Comparison of ENCODE assay signal across 8 cellular contexts in genomic region chr9:128723866-128724743, GRCh38. TPM values are rescaled to one million over a fixed set of nuclear protein-coding genes. Genes with fewer than 3 reads are reported as not detected.
DNase-seq lines count a peak whose midpoint lies in the region; TF ChIP-seq lines count a peak whose summit lies in the region.

ZDHHC12 (minus strand) TSS chr9:128724127; CDS start chr9:128724093, 34 bp downstream.

- H2AFZ ChIP-seq in MM.1S (ENCODE audit: low read length), result peak within 1 kb of the TSS; percentile 68
- H2AFZ ChIP-seq in neural cell (ENCODE audit: low read depth, low read length), result no peak within 1 kb of the TSS

- H3K79me2 ChIP-seq in MM.1S (ENCODE audit: low read length), result peaks cover 21% of the 10 kb centered on the region
- H3K79me2 ChIP-seq in neural cell (replicated peaks; ENCODE audit: insufficient read depth, low read length), result no peaks in the 10 kb centered on the region

- TF ChIP-seq CTCF in MM.1S (IDR thresholded peaks at IDR 0.05; ENCODE audit: low read length) (no peak), fibroblast of villous mesenchyme (IDR thresholded peaks at IDR 0.05; ENCODE audit: insufficient read depth, low read depth, low read length) (no peak), neural cell (IDR thresholded peaks at IDR 0.05; ENCODE audit: poor library complexity, severe bottlenecking) (no peak), stomach (IDR thresholded peaks at IDR 0.05) (no peak)

- H3K27me3 ChIP-seq in HAP-1 (ENCODE audit: low read depth), result no peaks in the 10 kb centered on the region
- no peaks in the 10 kb centered on the region for H3K27me3 ChIP-seq in MM.1S (replicated peaks; ENCODE audit: insufficient read depth, low read length)
- no peaks in the 10 kb centered on the region for H3K27me3 ChIP-seq in neural cell (ENCODE audit: insufficient read depth, low read depth, low read length)
- H3K27me3 ChIP-seq in stomach, result no peaks in the 10 kb centered on the region

- H4K20me1 ChIP-seq in MM.1S (ENCODE audit: insufficient read depth, low read length) (no peaks in the 10 kb centered on the region), neural cell (ENCODE audit: insufficient read depth) (no peaks in the 10 kb centered on the region)

- H3K4me2 ChIP-seq in MM.1S (ENCODE audit: low read depth, low read length) (peak within 1 kb of the TSS; percentile 63), neural cell (ENCODE audit: low read length) (peak within 1 kb of the TSS; percentile 5)

- H3K36me3 ChIP-seq in ES-I3 (ENCODE audit: insufficient read depth, low read length) (no peaks in the 10 kb centered on the region; the same call in 1 of the 2 replicates), HAP-1 (replicated peaks) (peaks cover 28% of the 10 kb centered on the region), MM.1S (replicated peaks; ENCODE audit: insufficient read depth, low read length) (no peaks in the 10 kb centered on the region), neural cell (ENCODE audit: insufficient read depth, low read length) (no peaks in the 10 kb centered on the region), stomach (peaks cover 0 to 27% (median 24%) of the 10 kb centered on the region in 4 donors)

- DNase-seq in HAP-1 (ENCODE audit: low spot score in 2 of 2) (peak; percentile 99 to 100), MM.1S (peak; percentile 99), SIG-M5 (lab: John Stamatoyannopoulos, UW) (peak; percentile 89), activated gamma-delta T cell (lab: John Stamatoyannopoulos, UW) (peak; percentile 99), fibroblast of villous mesenchyme (ENCODE audit: low read depth) (peak; percentile 94), stomach (peak; percentile 100)

- intact Hi-C loops in stomach (cut with DNase I; ENCODE audit: low total_unique reads), result no loop called here

- in situ Hi-C loops in HAP-1 (cut with MboI; ENCODE audit: low sequenced_read_pairs), result no loop called here

- H3K4me3 ChIP-seq in HAP-1 (peak within 1 kb of the TSS; percentile 86), MM.1S (ENCODE audit: low read length) (peak within 1 kb of the TSS; percentile 78), fibroblast of villous mesenchyme (ENCODE audit: low read depth, low read length) (peak within 1 kb of the TSS; percentile 76), neural cell (ENCODE audit: low read length) (peak within 1 kb of the TSS; percentile 65), stomach (peak within 1 kb of the TSS; percentile 73 to 90 (median 81))

- H3K4me1 ChIP-seq in ES-I3 (ENCODE audit: insufficient read depth, low read length) (no peaks in the 10 kb centered on the region; the same call in 1 of the 2 replicates), HAP-1 (peaks cover 12% of the 10 kb centered on the region), MM.1S (ENCODE audit: low read length) (peaks cover 7% of the 10 kb centered on the region; the same call in 1 of the 2 replicates), stomach (peaks cover 14 to 36% (median 29%) of the 10 kb centered on the region in 4 donors)

- TF ChIP-seq EP300 in neural cell (conservative IDR thresholded peaks at IDR 0.05; ENCODE audit: poor library complexity, severe bottlenecking) (no peak), stomach (IDR thresholded peaks at IDR 0.05) (no peak)

- no peak for TF ChIP-seq RAD21 in neural cell (conservative IDR thresholded peaks at IDR 0.05)

- no peaks in the 10 kb centered on the region for H3K9me3 ChIP-seq in ES-I3 (ENCODE audit: control insufficient read depth, insufficient read depth, low read length)
- no peaks in the 10 kb centered on the region for H3K9me3 ChIP-seq in HAP-1
- H3K9me3 ChIP-seq in MM.1S (replicated peaks; ENCODE audit: insufficient read depth, low read length), result no peaks in the 10 kb centered on the region
- no peaks in the 10 kb centered on the region for H3K9me3 ChIP-seq in neural cell (ENCODE audit: low read length)
- no peaks in the 10 kb centered on the region for H3K9me3 ChIP-seq in stomach

- H3K27ac ChIP-seq in MM.1S (ENCODE audit: low read length), result peak within 1 kb of the TSS; percentile 2; the same call in 1 of the 2 replicates
- H3K27ac ChIP-seq in neural cell (ENCODE audit: low read length), result no peak within 1 kb of the TSS
- peak within 1 kb of the TSS; percentile 85 to 91 (median 89) for H3K27ac ChIP-seq in stomach

- H3K9me2 ChIP-seq in MM.1S (replicated peaks; ENCODE audit: insufficient read depth, low read length) (no peaks in the 10 kb centered on the region), neural cell (ENCODE audit: insufficient read depth, low read length) (no peaks in the 10 kb centered on the region)

- WGBS in stomach, 5 donors, result 1 to 4% (median 1%) methylated on average over 26 to 68 of the region's 68 CpGs

- TF ChIP-seq POLR2A in stomach (IDR thresholded peaks at IDR 0.05), result peak in 2 of 4 donors; percentile 28 to 91

- H3K9ac ChIP-seq in ES-I3 (ENCODE audit: low read depth, low read length) (peak within 1 kb of the TSS; percentile 57), MM.1S (ENCODE audit: low read length) (peak within 1 kb of the TSS; percentile 85), neural cell (ENCODE audit: low read length) (no peak within 1 kb of the TSS)

- H3F3A ChIP-seq in MM.1S (ENCODE audit: insufficient read depth, low read length) (peaks cover 6% of the 10 kb centered on the region; the same call in 1 of the 2 replicates), neural cell (ENCODE audit: insufficient read depth, low read length, poor library complexity, severe bottlenecking) (no peaks in the 10 kb centered on the region)

TF ChIP-seq in neural cell, 6 proteins besides CTCF, POLR2A, EP300 and RAD21:
- TF ChIP-seq REST (IDR thresholded peaks at IDR 0.05; ENCODE audit: borderline replicate concordance), result no peak
- TF ChIP-seq TAF1 (IDR thresholded peaks at IDR 0.05; ENCODE audit: low read depth), result no peak
- no peak for TF ChIP-seq SMC3 (conservative IDR thresholded peaks at IDR 0.05; ENCODE audit: poor library complexity)
- no peak for TF ChIP-seq EZH2 (IDR thresholded peaks at IDR 0.05; ENCODE audit: borderline replicate concordance, insufficient read depth, low read length, poor library complexity, severe bottlenecking)
- TF ChIP-seq MXI1 (conservative IDR thresholded peaks at IDR 0.05; ENCODE audit: poor library complexity, severe bottlenecking), result no peak
- no peak for TF ChIP-seq POLR2AphosphoS5 (IDR thresholded peaks at IDR 0.05)

RNA-seq across cellular contexts. Expression of gene ZDHHC12, which starts in this region (rescaled TPM):
- total RNA-seq in fibroblast of villous mesenchyme (30.7 and 40.6 TPM in 2 replicates), stomach (100 to 1,000 TPM in 1 of 5 donors, 10 to 100 TPM in 2, 1 to 10 TPM in 2; 3.5 to 116 (median 20.0) TPM)
- polyA plus RNA-seq in neural cell (0.09 TPM in 1 of 2 replicates, not detected in the other), stomach (10 to 100 TPM; 57.1 to 90.5 (median 60.5) TPM)
- polyA minus RNA-seq in neural cell, result 1.5 TPM in 1 of 2 replicates, not detected in the other

Comparison
In these comparisons a context has a peak if more than half of its experiments do, and no peak if none do; other contexts are left out.
1. RNA of gene ZDHHC12 (polyA plus RNA-seq): 57.1 to 90.5 TPM in stomach; 0.09 TPM in neural cell; every median in the first group is over 10 times any median in the second.
2. Peak in every context shown above with its lines, with median percentiles within 50 percentile points of each other: DNase-seq and H3K4me3 ChIP-seq.